In the genomic region with DNA sequence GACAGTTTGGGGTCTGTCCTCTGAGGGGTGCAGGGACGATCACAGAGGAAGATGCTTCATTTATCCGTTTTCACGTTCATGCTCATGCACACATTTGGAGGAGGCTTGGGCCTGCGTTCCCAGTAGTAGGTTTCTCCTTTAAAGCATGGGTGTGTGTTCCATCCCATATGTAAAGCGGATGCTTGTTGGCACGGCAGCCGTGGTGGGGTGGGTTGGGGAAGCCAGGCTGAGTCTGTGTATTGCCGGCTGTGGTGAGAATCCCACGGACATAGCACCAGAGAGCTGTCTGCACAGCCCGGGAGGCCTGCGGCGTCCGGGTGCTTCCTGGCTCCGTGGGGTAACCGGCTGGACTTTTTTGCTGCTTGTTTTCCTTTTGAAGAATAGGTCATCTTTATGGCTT, we compare ENCODE assay signal across 9 cellular contexts. TPM values are rescaled to one million over a fixed set of nuclear protein-coding genes. Genes with fewer than 3 reads are reported as not detected.
DNase-seq lines count a peak whose midpoint lies in the region; ATAC-seq and TF ChIP-seq lines count a peak whose summit lies in the region.
"Had no signal": no experiment of that assay in that cellular context is flagged by ENCODE, and none has a peak within 500 bp of the region (broad histone marks: within the 10 kb centered on the region; RNA-seq: fewer than 3 reads in every experiment).

No MANE protein-coding gene starts in this region.

- H3K9me3 Mint-ChIP-seq in activated T-cell treated with anti-CD3 and anti-CD28 coated beads, Interleukin-2, amount 50 U/mL, for 4 hours = no peaks in the 10 kb centered on the region
- H3K9me3 Mint-ChIP-seq: dendritic cell treated with granulocyte-macrophage colony-stimulating factor and Interleukin-4, amounts not matched to agents 40 ng/mL and 50 ng/mL, for 4 days had no signal

- H3K9me3 ChIP-seq in upper lobe of right lung = no peaks in the 10 kb centered on the region

- TF ChIP-seq CTCF in choroid plexus epithelial cell (conservative IDR thresholded peaks at IDR 0.05; ENCODE audit: low read depth, low read length) = no peak
- no peak for TF ChIP-seq CTCF in upper lobe of right lung (IDR thresholded peaks at IDR 0.05)

- H3K27ac ChIP-seq in upper lobe of right lung = no peak overlapping the region

- peaks cover 5% of the 10 kb centered on the region for H3K4me1 Mint-ChIP-seq in activated T-cell treated with anti-CD3 and anti-CD28 coated beads, Interleukin-2, amount 50 U/mL, for 4 hours (ENCODE audit: low read depth)

- H3K4me3 ChIP-seq in choroid plexus epithelial cell (ENCODE audit: low read depth, low read length) (peak overlapping the region; percentile 60), upper lobe of right lung (peak overlapping the region; percentile 53)

- H3K36me3 ChIP-seq in upper lobe of right lung = no peaks in the 10 kb centered on the region

- DNase-seq in activated T-cell treated with anti-CD3 and anti-CD28 coated beads, Interleukin-2, amount 50 U/mL, for 4 hours = no peak
- no peak for DNase-seq in activated T-cell treated with anti-CD3 and anti-CD28 coated beads for 4 hours
- DNase-seq in choroid plexus epithelial cell (ENCODE audit: low read depth) = peak; percentile 30
- DNase-seq in middle frontal gyrus (ENCODE audit: extremely low spot score, low spot score) = peak; percentile 5
- DNase-seq in upper lobe of right lung = peak; percentile 54
- DNase-seq in NCI-H1092 treated with DMSO at 0.1 percent for 48 hours (lab: John Stamatoyannopoulos, UW) = no peak
- no peak for DNase-seq in iPS-NIHi7 (ENCODE audit: extremely low spot score)

- peaks cover 10% of the 10 kb centered on the region for H3K27me3 Mint-ChIP-seq in activated T-cell treated with anti-CD3 and anti-CD28 coated beads, Interleukin-2, amount 50 U/mL, for 4 hours (ENCODE audit: low read depth)

- peaks cover 10% of the 10 kb centered on the region for H3K4me1 ChIP-seq in upper lobe of right lung

- no peak for ATAC-seq in activated T-cell treated with anti-CD3 and anti-CD28 coated beads, Interleukin-2, amount 50 U/mL, for 4 hours
- ATAC-seq in upper lobe of right lung (no peak), GM21529 (IDR thresholded peaks at IDR 0.05; ENCODE audit: unreplicated experiment) (no peak)

- peak overlapping the region; percentile 71 for H3K4me3 Mint-ChIP-seq in activated T-cell treated with anti-CD3 and anti-CD28 coated beads, Interleukin-2, amount 50 U/mL, for 4 hours
- H3K4me3 Mint-ChIP-seq: dendritic cell treated with granulocyte-macrophage colony-stimulating factor and Interleukin-4, amounts not matched to agents 40 ng/mL and 50 ng/mL, for 4 days had no signal

- no peaks in the 10 kb centered on the region for H3K27me3 ChIP-seq in upper lobe of right lung

- no peaks in the 10 kb centered on the region for H3K36me3 Mint-ChIP-seq in activated T-cell treated with anti-CD3 and anti-CD28 coated beads, Interleukin-2, amount 50 U/mL, for 4 hours (ENCODE audit: insufficient read depth)

- intact Hi-C loops in upper lobe of right lung (cut with DNase I) = no loop called here

RNA-seq across cellular contexts. Expression of gene JAKMIP3, which starts 0.4 kb away (rescaled TPM):
- under 1 TPM; 0.08 to 0.35 (median 0.08) TPM for total RNA-seq in activated T-cell treated with anti-CD3 and anti-CD28 coated beads, Interleukin-2, amount 50 U/mL, for 4 hours
- 0.32 TPM for total RNA-seq in upper lobe of right lung

Comparison
In these comparisons a context has a peak if more than half of its experiments do, and no peak if none do; other contexts are left out.
1. DNase-seq: peak in choroid plexus epithelial cell (single experiment), middle frontal gyrus (single experiment) and upper lobe of right lung (single experiment); none in activated T-cell treated with anti-CD3 and anti-CD28 coated beads, Interleukin-2, amount 50 U/mL, for 4 hours (single experiment), activated T-cell treated with anti-CD3 and anti-CD28 coated beads for 4 hours (single experiment), NCI-H1092 treated with DMSO at 0.1 percent for 48 hours (single experiment) and iPS-NIHi7 (single experiment).